In genomic region chr11:125593113-125593761, GRCh38 we compare ENCODE assay signal across 1 cellular context.
TF ChIP-seq lines count a peak whose summit lies in the region.

No MANE protein-coding gene starts in this region.

TF ChIP-seq in HEK293, 187 proteins besides CTCF, POLR2A, EP300 and RAD21 (continued from another document and continues in another):
- no peak for TF ChIP-seq ZBTB26 (tag by site-specific recombination; optimal IDR thresholded peaks at IDR 0.05)
- TF ChIP-seq ZNF221 (tag by site-specific recombination; IDR thresholded peaks at IDR 0.05; ENCODE audit: borderline replicate concordance): no peak
- TF ChIP-seq ZNF138 (tag by site-specific recombination; IDR thresholded peaks at IDR 0.05; ENCODE audit: borderline replicate concordance): no peak
- TF ChIP-seq ZNF830 (tag by site-specific recombination; IDR thresholded peaks at IDR 0.05; ENCODE audit: low read depth): no peak
- TF ChIP-seq ZNF580 (tag by site-specific recombination; IDR thresholded peaks at IDR 0.05): peak; percentile 44; the same call in 1 of the 2 replicates
- TF ChIP-seq OSR2 (tag by site-specific recombination; IDR thresholded peaks at IDR 0.05): no peak
- TF ChIP-seq ZNF645 (tag by site-specific recombination; IDR thresholded peaks at IDR 0.05): no peak
- TF ChIP-seq ZNF24 (tag by site-specific recombination; IDR thresholded peaks at IDR 0.05): no peak
- TF ChIP-seq ZSCAN23 (tag by site-specific recombination; IDR thresholded peaks at IDR 0.05): no peak
- TF ChIP-seq ZNF488 (tag by site-specific recombination; IDR thresholded peaks at IDR 0.05): no peak
- no peak for TF ChIP-seq ZNF23 (tag by site-specific recombination; IDR thresholded peaks at IDR 0.05; ENCODE audit: borderline replicate concordance)
- TF ChIP-seq KLF1 (tag by site-specific recombination; IDR thresholded peaks at IDR 0.05): peak; percentile 11; the same call in 1 of the 2 replicates
- TF ChIP-seq MZF1 (tag by site-specific recombination; IDR thresholded peaks at IDR 0.05; ENCODE audit: borderline replicate concordance): no peak
- 0 out of 2 replicates have a peak, but pooled peaks have one; percentile 44 for TF ChIP-seq KLF17 (tag by site-specific recombination; IDR thresholded peaks at IDR 0.05)
- no peak for TF ChIP-seq ZNF548 (tag by site-specific recombination; IDR thresholded peaks at IDR 0.05)
- no peak for TF ChIP-seq ZNF529 (tag by site-specific recombination; IDR thresholded peaks at IDR 0.05; ENCODE audit: insufficient replicate concordance)
- TF ChIP-seq YY1 (tag by site-specific recombination; IDR thresholded peaks at IDR 0.05): no peak
- TF ChIP-seq GLI4 (tag by site-specific recombination; IDR thresholded peaks at IDR 0.05): 0 out of 2 replicates have a peak, but pooled peaks have one; percentile 11
- no peak for TF ChIP-seq SETDB1 (IDR thresholded peaks at IDR 0.05; ENCODE audit: insufficient read length, low read length)
- no peak for TF ChIP-seq ZNF521 (tag by site-specific recombination; IDR thresholded peaks at IDR 0.05)
- TF ChIP-seq ZNF211 (tag by site-specific recombination; IDR thresholded peaks at IDR 0.05; ENCODE audit: low read depth): no peak
- no peak for TF ChIP-seq ZNF155 (tag by site-specific recombination; IDR thresholded peaks at IDR 0.05)
- TF ChIP-seq SP3 (tag by site-specific recombination; IDR thresholded peaks at IDR 0.05): peak; percentile 7; the same call in 1 of the 2 replicates
- TF ChIP-seq ZNF391 (tag by site-specific recombination; IDR thresholded peaks at IDR 0.05; ENCODE audit: borderline replicate concordance, low read depth): no peak
- TF ChIP-seq ZBTB11 (tag by site-specific recombination; conservative IDR thresholded peaks at IDR 0.05; ENCODE audit: low read depth): peak; percentile 95
- TF ChIP-seq ZNF202 (tag by site-specific recombination; IDR thresholded peaks at IDR 0.05; ENCODE audit: borderline replicate concordance): no peak
- TF ChIP-seq ZNF785 (tag by site-specific recombination; IDR thresholded peaks at IDR 0.05): no peak
- TF ChIP-seq KLF16 (tag by site-specific recombination; IDR thresholded peaks at IDR 0.05): peak; percentile 12; the same call in 1 of the 2 replicates
- no peak for TF ChIP-seq ZBTB44 (tag by site-specific recombination; IDR thresholded peaks at IDR 0.05)
- TF ChIP-seq KLF8 (tag by site-specific recombination; IDR thresholded peaks at IDR 0.05): no peak
- no peak for TF ChIP-seq ZSCAN4 (tag by site-specific recombination; IDR thresholded peaks at IDR 0.05)
- no peak for TF ChIP-seq HOXA7 (CRISPR knock-in tag; IDR thresholded peaks at IDR 0.05; ENCODE audit: borderline replicate concordance)
- TF ChIP-seq ZNF302 (tag by site-specific recombination; IDR thresholded peaks at IDR 0.05; ENCODE audit: low read depth): no peak
- TF ChIP-seq ZNF585B (tag by site-specific recombination; IDR thresholded peaks at IDR 0.05): no peak; the same call in 1 of the 2 replicates
- TF ChIP-seq ZSCAN30 (tag by site-specific recombination; IDR thresholded peaks at IDR 0.05): no peak
- TF ChIP-seq GLIS2 (tag by site-specific recombination; IDR thresholded peaks at IDR 0.05): 0 out of 2 replicates have a peak, but pooled peaks have one; percentile 3
- peak; percentile 58; the same call in 1 of the 2 replicates for TF ChIP-seq PRDM1 (tag by site-specific recombination; IDR thresholded peaks at IDR 0.05)
- TF ChIP-seq ZNF223 (tag by site-specific recombination; IDR thresholded peaks at IDR 0.05): no peak
- TF ChIP-seq ZNF677 (tag by site-specific recombination; IDR thresholded peaks at IDR 0.05): no peak
- peak; percentile 73 for TF ChIP-seq ZFHX2 (tag by site-specific recombination; conservative IDR thresholded peaks at IDR 0.05)
- TF ChIP-seq ZNF692 (tag by site-specific recombination; IDR thresholded peaks at IDR 0.05): peak; percentile 92
- TF ChIP-seq GLI2 (tag by site-specific recombination; IDR thresholded peaks at IDR 0.05; ENCODE audit: borderline replicate concordance, low read depth): no peak
- TF ChIP-seq ZNF530 (tag by site-specific recombination; IDR thresholded peaks at IDR 0.05; ENCODE audit: low read depth): no peak
- peak; percentile 88 for TF ChIP-seq ZNF335 (tag by site-specific recombination; conservative IDR thresholded peaks at IDR 0.05)
- no peak for TF ChIP-seq ZNF621 (tag by site-specific recombination; IDR thresholded peaks at IDR 0.05)
- TF ChIP-seq ZNF26 (tag by site-specific recombination; IDR thresholded peaks at IDR 0.05): no peak
- no peak for TF ChIP-seq ZSCAN5A (tag by site-specific recombination; IDR thresholded peaks at IDR 0.05)
- TF ChIP-seq ZNF366 (tag by site-specific recombination; conservative IDR thresholded peaks at IDR 0.05): peak; percentile 64; the same call in 1 of the 2 replicates
- no peak for TF ChIP-seq ZNF747 (tag by site-specific recombination; IDR thresholded peaks at IDR 0.05)
